ENCODE assay signal across 2 cellular contexts in the genomic region with DNA sequence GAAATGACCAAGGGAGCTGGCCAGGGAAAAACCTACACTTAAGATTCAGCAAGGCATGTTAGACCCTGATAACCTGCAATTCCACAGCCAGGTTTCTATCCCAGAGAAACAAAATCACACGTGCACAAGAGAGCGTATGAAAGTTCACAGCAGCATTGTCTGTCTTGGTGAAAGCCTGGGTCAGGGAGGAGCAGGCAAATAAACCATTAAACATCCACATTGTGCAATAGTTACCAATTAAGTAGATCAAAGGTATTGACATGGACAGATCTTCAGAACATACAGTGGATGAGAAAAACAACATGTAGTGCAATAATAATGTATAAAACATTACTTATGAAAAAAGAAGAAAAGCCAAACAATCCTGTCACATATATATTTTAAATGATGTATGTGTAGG.
A peak's percentile ranks its signal among the peaks of the same experiment; 100 is the strongest.
TF ChIP-seq lines count a peak whose summit lies in the region.

No MANE protein-coding gene starts in this region.

TF ChIP-seq in IMR-90, 13 proteins besides CTCF, POLR2A, EP300 and RAD21:
- no peak for TF ChIP-seq FOS (IDR thresholded peaks at IDR 0.05; ENCODE audit: low read depth, low read length)
- no peak for TF ChIP-seq CHD1 (IDR thresholded peaks at IDR 0.05; ENCODE audit: low read depth, low read length)
- peak; percentile 78 for TF ChIP-seq CEBPB (IDR thresholded peaks at IDR 0.05; ENCODE audit: low read depth, low read length)

TF ChIP-seq in HEK293T, 16 proteins besides CTCF, POLR2A, EP300 and RAD21:
- TF ChIP-seq ELF4 (IDR thresholded peaks at IDR 0.05) (no peak), LEF1 (IDR thresholded peaks at IDR 0.05; ENCODE audit: borderline replicate concordance) (no peak), ARNT (IDR thresholded peaks at IDR 0.05) (no peak)
- TF ChIP-seq, protein P1, sequence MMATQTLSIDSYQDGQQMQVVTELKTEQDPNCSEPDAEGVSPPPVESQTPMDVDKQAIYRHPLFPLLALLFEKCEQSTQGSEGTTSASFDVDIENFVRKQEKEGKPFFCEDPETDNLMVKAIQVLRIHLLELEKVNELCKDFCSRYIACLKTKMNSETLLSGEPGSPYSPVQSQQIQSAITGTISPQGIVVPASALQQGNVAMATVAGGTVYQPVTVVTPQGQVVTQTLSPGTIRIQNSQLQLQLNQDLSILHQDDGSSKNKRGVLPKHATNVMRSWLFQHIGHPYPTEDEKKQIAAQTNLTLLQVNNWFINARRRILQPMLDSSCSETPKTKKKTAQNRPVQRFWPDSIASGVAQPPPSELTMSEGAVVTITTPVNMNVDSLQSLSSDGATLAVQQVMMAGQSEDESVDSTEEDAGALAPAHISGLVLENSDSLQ (IDR thresholded peaks at IDR 0.05), result no peak
TF ChIP-seq in HEK293T: peak in this region for 0.
